ENCODE assay signal across 10 cellular contexts in genomic region chr6:69233195-69233524, GRCh38.
DNase-seq lines count a peak whose midpoint lies in the region; ATAC-seq and TF ChIP-seq lines count a peak whose summit lies in the region.
"Had no signal": no experiment of that assay in that cellular context is flagged by ENCODE, and none has a peak within 500 bp of the region (broad histone marks: within the 10 kb centered on the region; RNA-seq: fewer than 3 reads in every experiment).

No MANE protein-coding gene starts in this region.

- H3K27ac Mint-ChIP-seq in stimulated activated naive CD8-positive, alpha-beta T cell treated with anti-CD3 and anti-CD28 coated beads, Interleukin-15, amount 100 ng/mL, for 72 hours: no peak overlapping the region
- H3K27ac Mint-ChIP-seq: nephron progenitor cell had no signal

- H3K79me2 ChIP-seq in SK-N-SH (ENCODE audit: insufficient read depth) (no peaks in the 10 kb centered on the region), neural cell (replicated peaks; ENCODE audit: insufficient read depth, low read length) (no peaks in the 10 kb centered on the region)

- peak; percentile 16 for ATAC-seq in GM18519 (IDR thresholded peaks at IDR 0.05; ENCODE audit: low FRiP score, unreplicated experiment)
- peak; percentile 20 for ATAC-seq in HG02885 (IDR thresholded peaks at IDR 0.05; ENCODE audit: poor library complexity, unreplicated experiment)
- ATAC-seq in stimulated activated naive CD8-positive, alpha-beta T cell treated with anti-CD3 and anti-CD28 coated beads, Interleukin-15, amount 100 ng/mL, for 72 hours: no peak
- no peak for ATAC-seq in left lobe of liver

- peaks cover 0 to 11% of the 10 kb centered on the region in 2 experiments; a peak in 2 of 4 replicates for H3K4me1 ChIP-seq in SK-N-SH (ENCODE audit: control insufficient read depth in 1 of 2, insufficient read depth in 2 of 2, low read depth in 1 of 2, low read length in 1 of 2)

- peak; percentile 55 for DNase-seq in SK-N-SH
- DNase-seq in stimulated activated naive CD8-positive, alpha-beta T cell treated with anti-CD3 and anti-CD28 coated beads, Interleukin-15, amount 100 ng/mL, for 72 hours: no peak
- no peak for DNase-seq in lower leg skin (ENCODE audit: low spot score in 2 of 2)
- no peak for DNase-seq in left lobe of liver (ENCODE audit: low spot score)
- no peak for DNase-seq in stimulated activated CD4-positive, alpha-beta T cell treated with anti-CD3 and anti-CD28 coated beads, Interleukin-12 subunit alpha, Interleukin-12 subunit beta, amount 100 ng/mL, for 4 hours
- DNase-seq: stimulated activated naive CD4-positive, alpha-beta T cell treated with Interleukin-2 at 50 U/mL for 16 hours had no signal

- H3K36me3 ChIP-seq in SK-N-SH (replicated peaks in 1 of 2; ENCODE audit: control insufficient read depth in 1 of 2, insufficient read depth in 2 of 2, low read length in 1 of 2) (no peaks in the 10 kb centered on the region), neural cell (ENCODE audit: insufficient read depth, low read length) (no peaks in the 10 kb centered on the region)

- POLR2A ChIA-PET in SK-N-SH (lab: Yijun Ruan, JAX): interaction anchor here (0.7 kb wide), 1 partner anchor 9 kb away, joined by 4 read pairs; no protein-coding TSS in a partner anchor

- TF ChIP-seq EP300 in SK-N-SH (IDR thresholded peaks at IDR 0.05; ENCODE audit: borderline replicate concordance in 1 of 2, low read depth in 1 of 2, low read length in 1 of 2) (no peak), neural cell (conservative IDR thresholded peaks at IDR 0.05; ENCODE audit: poor library complexity, severe bottlenecking) (no peak)

- H4K20me1 ChIP-seq in SK-N-SH (ENCODE audit: insufficient read depth) (no peaks in the 10 kb centered on the region), neural cell (ENCODE audit: insufficient read depth) (no peaks in the 10 kb centered on the region)

- TF ChIP-seq RAD21 in SK-N-SH (IDR thresholded peaks at IDR 0.05; ENCODE audit: low read length) (no peak), neural cell (conservative IDR thresholded peaks at IDR 0.05) (no peak)

- no peak overlapping the region for H3K4me3 Mint-ChIP-seq in stimulated activated naive CD8-positive, alpha-beta T cell treated with anti-CD3 and anti-CD28 coated beads, Interleukin-15, amount 100 ng/mL, for 72 hours
- H3K4me3 Mint-ChIP-seq: nephron progenitor cell had no signal

- H3K4me3 ChIP-seq in SK-N-SH (ENCODE audit: low read depth in 2 of 2, low read length in 1 of 2): peak overlapping the region in 1 of 2 experiments; percentile 43; a peak in 2 of 4 replicates
- peak overlapping the region; percentile 78 for H3K4me3 ChIP-seq in neural cell (ENCODE audit: low read length)
- H3K4me3 ChIP-seq in lower leg skin (ENCODE audit: low read depth, poor library complexity, severe bottlenecking): no peak overlapping the region

- H3K4me2 ChIP-seq in SK-N-SH (peak overlapping the region; percentile 18; the same call in 1 of the 2 replicates), neural cell (ENCODE audit: low read length) (peak overlapping the region; percentile 65)

- H3F3A ChIP-seq in SK-N-SH (replicated peaks; ENCODE audit: insufficient read depth) (no peaks in the 10 kb centered on the region), neural cell (ENCODE audit: insufficient read depth, low read length, poor library complexity, severe bottlenecking) (no peaks in the 10 kb centered on the region)

- TF ChIP-seq POLR2A in lower leg skin (IDR thresholded peaks at IDR 0.05): no peak

- intact Hi-C loops in lower leg skin (cut with DNase I; ENCODE audit: low total_unique reads): no loop called here

- CTCF ChIA-PET in SK-N-SH (lab: Yijun Ruan, JAX): interaction anchor here (1.3 to 1.5 kb wide), 2 partner anchors 10 to 68 kb away, joined by 3 to 4 read pairs; no protein-coding TSS in a partner anchor

- H3K27ac ChIP-seq in SK-N-SH (ENCODE audit: low read depth in 2 of 2, low read length in 1 of 2) (peak overlapping the region in 1 of 2 experiments; percentile 95; a peak in 2 of 4 replicates), neural cell (ENCODE audit: low read length) (peak overlapping the region; percentile 89)

- H3K9me3 Mint-ChIP-seq in stimulated activated naive CD8-positive, alpha-beta T cell treated with anti-CD3 and anti-CD28 coated beads, Interleukin-15, amount 100 ng/mL, for 72 hours: peaks cover 0 to 14% of the 10 kb centered on the region in 2 donors
- H3K9me3 Mint-ChIP-seq: nephron progenitor cell had no signal

- H3K9ac ChIP-seq in SK-N-SH: no peak overlapping the region
- H3K9ac ChIP-seq in neural cell (ENCODE audit: low read length): peak overlapping the region; percentile 81

- H3K9me3 ChIP-seq in SK-N-SH (no peaks in the 10 kb centered on the region), neural cell (ENCODE audit: low read length) (no peaks in the 10 kb centered on the region)

- no peak overlapping the region for H2AFZ ChIP-seq in SK-N-SH (ENCODE audit: low read depth)
- peak overlapping the region; percentile 75 for H2AFZ ChIP-seq in neural cell (ENCODE audit: low read depth, low read length)

- TF ChIP-seq CTCF in SK-N-SH (IDR thresholded peaks at IDR 0.05) (no peak), neural cell (IDR thresholded peaks at IDR 0.05; ENCODE audit: poor library complexity, severe bottlenecking) (no peak), lower leg skin (IDR thresholded peaks at IDR 0.05) (no peak)

- no peaks in the 10 kb centered on the region for H3K4me1 Mint-ChIP-seq in stimulated activated naive CD8-positive, alpha-beta T cell treated with anti-CD3 and anti-CD28 coated beads, Interleukin-15, amount 100 ng/mL, for 72 hours
- H3K4me1 Mint-ChIP-seq: nephron progenitor cell had no signal

- H3K27me3 ChIP-seq in SK-N-SH (ENCODE audit: insufficient read depth) (no peaks in the 10 kb centered on the region), neural cell (ENCODE audit: insufficient read depth, low read depth, low read length) (no peaks in the 10 kb centered on the region)

- H3K27me3 Mint-ChIP-seq in stimulated activated naive CD8-positive, alpha-beta T cell treated with anti-CD3 and anti-CD28 coated beads, Interleukin-15, amount 100 ng/mL, for 72 hours: peaks cover 14% of the 10 kb centered on the region

- under 1% methylated on average over 12 of the region's 12 CpGs for WGBS in SK-N-SH (ENCODE audit: low lambda C conversion rate)
- 8 to 18% methylated on average over 12 of the region's 12 CpGs for WGBS in lower leg skin, 2 donors

- no peaks in the 10 kb centered on the region for H3K9me2 ChIP-seq in SK-N-SH
- no peaks in the 10 kb centered on the region for H3K9me2 ChIP-seq in neural cell (ENCODE audit: insufficient read depth, low read length)

TF ChIP-seq in SK-N-SH, 30 proteins besides CTCF, POLR2A, EP300 and RAD21 (continues in another document):
- no peak for TF ChIP-seq ELF1 (IDR thresholded peaks at IDR 0.05)
- no peak for TF ChIP-seq EZH2phosphoT487 (IDR thresholded peaks at IDR 0.05; ENCODE audit: borderline replicate concordance, low read depth)
- TF ChIP-seq FOXJ3 (CRISPR knock-in tag; IDR thresholded peaks at IDR 0.05): no peak
- no peak for TF ChIP-seq GATA2 (CRISPR knock-in tag; IDR thresholded peaks at IDR 0.05)
- TF ChIP-seq NRF1 (IDR thresholded peaks at IDR 0.05; ENCODE audit: low read depth, low read length): no peak
- TF ChIP-seq FOSL2 (IDR thresholded peaks at IDR 0.05; ENCODE audit: borderline replicate concordance, low read depth): no peak
- no peak for TF ChIP-seq MXI1 (IDR thresholded peaks at IDR 0.05; ENCODE audit: low read depth, low read length)
- no peak for TF ChIP-seq SIN3A (IDR thresholded peaks at IDR 0.05; ENCODE audit: borderline replicate concordance, low read depth, low read length)
- TF ChIP-seq PBX3 (IDR thresholded peaks at IDR 0.05): no peak
- no peak for TF ChIP-seq RFX5 (IDR thresholded peaks at IDR 0.05; ENCODE audit: low read length)

TF ChIP-seq in neural cell, 6 proteins besides CTCF, POLR2A, EP300 and RAD21:
- peak; percentile 35 for TF ChIP-seq MXI1 (conservative IDR thresholded peaks at IDR 0.05; ENCODE audit: poor library complexity, severe bottlenecking)
- no peak for TF ChIP-seq POLR2AphosphoS5 (IDR thresholded peaks at IDR 0.05)
- TF ChIP-seq TAF1 (IDR thresholded peaks at IDR 0.05; ENCODE audit: low read depth): peak; percentile 8

Comparison
In these comparisons a context has a peak if more than half of its experiments do, and no peak if none do; other contexts are left out.
1. ATAC-seq: peak in GM18519 (single experiment) and HG02885 (single experiment); none in stimulated activated naive CD8-positive, alpha-beta T cell treated with anti-CD3 and anti-CD28 coated beads, Interleukin-15, amount 100 ng/mL, for 72 hours (single experiment) and left lobe of liver (single experiment).